ENCODE assay signal across 8 cellular contexts in the genomic region with DNA sequence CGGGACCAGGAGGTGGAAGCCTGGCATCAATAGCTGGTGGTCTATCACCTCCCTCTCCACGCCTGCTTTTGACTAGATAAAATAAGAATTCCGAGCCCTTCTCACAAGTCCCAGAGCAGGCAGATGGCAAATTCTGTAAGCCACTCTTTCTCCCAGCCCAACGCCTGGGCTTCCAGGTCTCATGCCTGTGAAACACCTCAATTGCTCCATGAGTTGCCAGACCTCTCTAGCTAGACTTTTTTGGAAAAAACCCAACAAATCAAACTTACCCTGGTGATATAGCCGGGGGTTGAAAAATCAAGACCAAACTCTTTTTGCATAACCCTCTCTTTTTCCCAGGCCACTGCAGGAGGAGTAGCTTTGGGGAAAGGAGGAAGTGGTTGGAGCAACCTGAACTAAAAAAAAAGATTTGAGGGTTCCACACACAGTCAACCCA. TPM values are rescaled to one million over a fixed set of nuclear protein-coding genes. Genes with fewer than 3 reads are reported as not detected.
DNase-seq lines count a peak whose midpoint lies in the region; ATAC-seq and TF ChIP-seq lines count a peak whose summit lies in the region.

No MANE protein-coding gene starts in this region.

- H2AFZ ChIP-seq in hepatocyte, result no peak overlapping the region

- WGBS in hepatocyte (ENCODE audit: low lambda C conversion rate, missing lambda C conversion rate), result 66% methylated on average over 5 of the region's 5 CpGs
- 52 to 65% (median 61%) methylated on average over 5 of the region's 5 CpGs for WGBS in spleen, 5 donors

- H3K36me3 Mint-ChIP-seq in activated CD8-positive, alpha-beta T cell treated with anti-CD3 and anti-CD28 coated beads for 36 hours (ENCODE audit: low read depth), result peaks cover 48% of the 10 kb centered on the region

- no TSS peak for BruUV-seq in A673 (replicated peaks; lab: Mats Ljungman, UMichigan)

- DNase-seq in activated CD8-positive, alpha-beta T cell treated with anti-CD3 and anti-CD28 coated beads for 36 hours, result no peak
- DNase-seq in hepatocyte (ENCODE audit: low spot score) (peak; percentile 39), spleen (no peak), A673 (ENCODE audit: low spot score) (no peak)

- intact Hi-C loops in activated CD8-positive, alpha-beta T cell treated with anti-CD3 and anti-CD28 coated beads for 36 hours (cut with micrococcal nuclease), result loop anchor here (5.0 kb wide), 1 partner anchor 71 kb away; no protein-coding TSS in a partner anchor
- intact Hi-C loops in spleen (cut with DNase I; ENCODE audit: low total_unique reads), result loop anchor here (10.0 kb wide), 1 partner anchor 271 kb away; no protein-coding TSS in a partner anchor
- intact Hi-C loops in A673 (cut with micrococcal nuclease; ENCODE audit: unreplicated experiment), result no loop called here

- peak; percentile 0 for ATAC-seq in activated CD8-positive, alpha-beta T cell treated with anti-CD3 and anti-CD28 coated beads for 36 hours
- ATAC-seq in GM21717 (IDR thresholded peaks at IDR 0.05; ENCODE audit: unreplicated experiment), result no peak
- ATAC-seq in GM18511 (IDR thresholded peaks at IDR 0.05; ENCODE audit: unreplicated experiment), result no peak
- no peak for ATAC-seq in HG02970 (IDR thresholded peaks at IDR 0.05; ENCODE audit: low FRiP score, unreplicated experiment)

- H3K9me3 ChIP-seq in HUES48 (ENCODE audit: control insufficient read depth, insufficient read depth, low read length), result no peaks in the 10 kb centered on the region
- H3K9me3 ChIP-seq in hepatocyte (ENCODE audit: low read depth), result no peaks in the 10 kb centered on the region
- H3K9me3 ChIP-seq in spleen, result no peaks in the 10 kb centered on the region
- no peaks in the 10 kb centered on the region for H3K9me3 ChIP-seq in A673 (ENCODE audit: low read depth, low read length, poor library complexity, severe bottlenecking)

- POLR2A ChIA-PET in activated CD8-positive, alpha-beta T cell treated with anti-CD3 and anti-CD28 coated beads for 36 hours (lab: Charles Lee), result interaction anchor here (0.7 to 13.9 kb wide), 15 partner anchors 8 to 266 kb away, joined by 3 to 434 read pairs (median 12); no protein-coding TSS in a partner anchor
- POLR2A ChIA-PET in A673 (lab: Charles Lee; ENCODE audit: low non-redundant PET), result no interaction called here

- TF ChIP-seq POLR2A in spleen (IDR thresholded peaks at IDR 0.05), result no peak

- peak overlapping the region; percentile 88 for H3K27ac Mint-ChIP-seq in activated CD8-positive, alpha-beta T cell treated with anti-CD3 and anti-CD28 coated beads for 36 hours

- H3K9me3 Mint-ChIP-seq in activated CD8-positive, alpha-beta T cell treated with anti-CD3 and anti-CD28 coated beads for 36 hours, result no peaks in the 10 kb centered on the region

- H3K9me2 ChIP-seq in hepatocyte (replicated peaks; ENCODE audit: insufficient read depth), result no peaks in the 10 kb centered on the region

- peaks cover 26% of the 10 kb centered on the region for H3K27me3 ChIP-seq in HUES48 (ENCODE audit: control insufficient read depth, insufficient read depth, low read length)
- H3K27me3 ChIP-seq in hepatocyte, result no peaks in the 10 kb centered on the region
- H3K27me3 ChIP-seq in spleen (replicated peaks in 1 of 7), result no peaks in the 10 kb centered on the region
- no peaks in the 10 kb centered on the region for H3K27me3 ChIP-seq in A673 (replicated peaks; ENCODE audit: insufficient read depth, low read depth, low read length, poor library complexity)

- H3K27ac ChIP-seq in HUES48 (ENCODE audit: low read depth, low read length), result peak overlapping the region; percentile 73
- H3K27ac ChIP-seq in hepatocyte, result peak overlapping the region; percentile 88
- H3K27ac ChIP-seq in spleen, result peak overlapping the region; percentile 61 to 99 (median 98)
- H3K27ac ChIP-seq in A673 (ENCODE audit: low read depth, low read length, poor library complexity, severe bottlenecking), result no peak overlapping the region

- CTCF ChIA-PET in activated CD8-positive, alpha-beta T cell treated with anti-CD3 and anti-CD28 coated beads for 36 hours (lab: Charles Lee), result interaction anchor here (0.9 to 12.3 kb wide), 13 partner anchors 8 to 275 kb away, joined by 3 to 148 read pairs (median 5); no protein-coding TSS in a partner anchor
- CTCF ChIA-PET in A673 (lab: Charles Lee), result no interaction called here

- peaks cover 3% of the 10 kb centered on the region for H3K36me3 ChIP-seq in HUES48 (ENCODE audit: control insufficient read depth, insufficient read depth, low read length)
- no peaks in the 10 kb centered on the region for H3K36me3 ChIP-seq in hepatocyte (replicated peaks; ENCODE audit: insufficient read depth, low read depth)
- H3K36me3 ChIP-seq in spleen, result peaks cover 0 to 34% (median 12%) of the 10 kb centered on the region in 6 donors
- H3K36me3 ChIP-seq in A673 (ENCODE audit: insufficient read depth, low read length, poor library complexity, severe bottlenecking), result peaks cover 4% of the 10 kb centered on the region

- no peak for TF ChIP-seq CTCF in activated CD8-positive, alpha-beta T cell treated with anti-CD3 and anti-CD28 coated beads for 36 hours (IDR thresholded peaks at IDR 0.05)
- TF ChIP-seq CTCF in hepatocyte (IDR thresholded peaks at IDR 0.05; ENCODE audit: poor library complexity), result no peak
- no peak for TF ChIP-seq CTCF in spleen (IDR thresholded peaks at IDR 0.05 in 8 of 11, conservative IDR thresholded peaks at IDR 0.05 in 3 of 11)
- no peak for TF ChIP-seq CTCF in A673 (conservative IDR thresholded peaks at IDR 0.05; ENCODE audit: low read depth, low read length)

- no peaks in the 10 kb centered on the region for H3K27me3 Mint-ChIP-seq in activated CD8-positive, alpha-beta T cell treated with anti-CD3 and anti-CD28 coated beads for 36 hours

- peak overlapping the region; percentile 92 for H3K4me3 Mint-ChIP-seq in activated CD8-positive, alpha-beta T cell treated with anti-CD3 and anti-CD28 coated beads for 36 hours

- H3K4me1 ChIP-seq in HUES48 (ENCODE audit: control insufficient read depth, insufficient read depth, low read length) (peaks cover 8% of the 10 kb centered on the region; the same call in 1 of the 2 replicates), hepatocyte (ENCODE audit: insufficient read depth) (peaks cover 19% of the 10 kb centered on the region), spleen (peaks cover 53 to 97% (median 70%) of the 10 kb centered on the region in 6 donors), A673 (ENCODE audit: insufficient read depth, low read length, poor library complexity, severe bottlenecking) (peaks cover 25% of the 10 kb centered on the region)

- H3K4me3 ChIP-seq in HUES48 (ENCODE audit: low read depth, low read length), result peak overlapping the region; percentile 63
- H3K4me3 ChIP-seq in hepatocyte, result no peak overlapping the region
- peak overlapping the region in 7 of 8 donors; percentile 20 to 70 (median 40) for H3K4me3 ChIP-seq in spleen
- H3K4me3 ChIP-seq in A673 (ENCODE audit: low read depth, low read length, poor library complexity, severe bottlenecking), result no peak overlapping the region

- H4K20me1 ChIP-seq in hepatocyte (ENCODE audit: insufficient read depth, poor library complexity, severe bottlenecking), result peaks cover 6% of the 10 kb centered on the region

- H3K9ac ChIP-seq in HUES48 (ENCODE audit: low read depth, low read length), result no peak overlapping the region

- H3K4me2 ChIP-seq in hepatocyte, result peak overlapping the region; percentile 76

- H3K79me2 ChIP-seq in hepatocyte, result peaks cover 23% of the 10 kb centered on the region

- H3K4me1 Mint-ChIP-seq in activated CD8-positive, alpha-beta T cell treated with anti-CD3 and anti-CD28 coated beads for 36 hours (ENCODE audit: low read depth), result peaks cover 63% of the 10 kb centered on the region

RNA-seq across cellular contexts. Expression of a gene that starts 7.0 kb away (rescaled TPM):
- 100 to 1,000 TPM; 456 to 470 TPM for total RNA-seq in activated CD8-positive, alpha-beta T cell treated with anti-CD3 and anti-CD28 coated beads for 36 hours
- total RNA-seq in hepatocyte (67.1 and 71.6 TPM in 2 replicates), spleen (100 to 1,000 TPM in 1 of 7 donors, 10 to 100 TPM in 6; 22.9 to 108 (median 40.3) TPM), A673 (2021) (3.0 and 3.5 TPM in 2 replicates)
- polyA plus RNA-seq in hepatocyte (116 and 140 TPM in 2 replicates), spleen (10 to 100 TPM; 11.8 to 15.6 (median 12.7) TPM)

Comparison
In these comparisons a context has a peak if more than half of its experiments do, and no peak if none do; other contexts are left out.
1. H3K4me3 ChIP-seq: peak in HUES48 (single experiment) and spleen (7 of 8); none in hepatocyte (single experiment) and A673 (single experiment).